Comparison of ENCODE assay signal across 8 cellular contexts in the genomic region with DNA sequence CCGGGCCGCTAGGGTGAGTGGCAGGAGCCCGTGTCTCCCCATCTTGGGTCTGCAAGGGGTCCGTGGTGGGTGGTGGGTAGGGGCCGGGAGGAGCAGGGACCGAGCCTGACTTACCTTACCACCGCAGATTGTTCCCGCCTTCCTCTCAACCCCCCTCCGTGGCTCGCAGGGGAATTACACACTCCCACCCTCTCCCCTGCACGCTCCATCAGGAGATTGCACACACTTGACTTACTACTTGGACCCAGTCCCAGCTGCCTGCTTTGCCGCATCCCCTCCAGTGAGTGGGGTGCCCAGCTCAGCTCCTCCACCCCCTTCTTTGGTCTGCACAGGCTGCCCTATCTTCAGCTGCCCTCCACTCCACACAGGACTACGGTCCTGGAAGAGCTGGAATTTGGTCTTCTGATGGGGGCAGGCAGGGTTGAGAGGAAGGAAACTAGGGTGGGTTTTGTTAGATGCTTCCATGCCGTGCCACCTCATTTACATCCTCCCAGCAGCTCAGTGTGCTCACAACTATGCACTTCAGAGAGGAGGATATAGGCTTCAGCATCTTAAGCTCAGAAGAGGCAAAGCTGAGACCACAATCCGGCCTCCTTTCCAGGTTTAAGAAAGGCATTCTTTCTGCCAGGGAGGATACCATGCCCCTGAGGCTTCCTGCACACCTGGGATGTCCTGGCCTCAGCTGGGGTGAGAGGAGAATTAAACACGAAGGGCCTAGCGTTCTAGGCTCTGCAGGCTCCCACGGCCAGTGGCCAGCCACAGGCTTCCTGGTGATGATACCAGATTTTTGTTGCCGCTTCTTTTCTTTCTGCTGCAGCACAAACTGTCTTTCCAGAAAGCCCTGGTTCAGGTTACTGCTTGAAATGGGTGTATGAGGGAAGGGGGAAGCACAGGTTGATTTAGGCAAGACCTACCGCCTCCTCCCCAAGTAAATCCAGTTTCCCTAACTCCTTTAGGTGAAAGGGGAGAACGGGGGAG. TPM values are rescaled to one million over a fixed set of nuclear protein-coding genes. Genes with fewer than 3 reads are reported as not detected.
DNase-seq lines count a peak whose midpoint lies in the region; ATAC-seq and TF ChIP-seq lines count a peak whose summit lies in the region.

No MANE protein-coding gene starts in this region.

- no peaks in the 10 kb centered on the region for H3K79me2 ChIP-seq in osteoblast (ENCODE audit: insufficient read depth, low read length)

- intact Hi-C loops in left cardiac atrium (cut with DNase I) = no loop called here

- H3K27me3 ChIP-seq in osteoblast (ENCODE audit: insufficient read depth, low read length) = peaks cover 8% of the 10 kb centered on the region

- H3K36me3 ChIP-seq in ES-I3 (ENCODE audit: insufficient read depth, low read length) = no peaks in the 10 kb centered on the region
- H3K36me3 ChIP-seq in osteoblast (ENCODE audit: insufficient read depth, low read length) = no peaks in the 10 kb centered on the region

- H3K9ac ChIP-seq in ES-I3 (ENCODE audit: low read depth, low read length) = peak overlapping the region; percentile 68; the same call in 1 of the 2 replicates

- peaks cover 15% of the 10 kb centered on the region for H3K4me1 ChIP-seq in ES-I3 (ENCODE audit: insufficient read depth, low read length)
- H3K4me1 ChIP-seq in osteoblast (ENCODE audit: insufficient read depth, low read length) = peaks cover 4% of the 10 kb centered on the region

- DNase-seq in NCI-H345 treated with DMSO at 0.1 percent for 48 hours (lab: John Stamatoyannopoulos, UW; ENCODE audit: unreplicated experiment) (peak; percentile 40), ecto neural progenitor cell (ENCODE audit: low spot score) (peak; percentile 58), osteoblast (ENCODE audit: insufficient read length, low spot score, missing footprints) (peak; percentile 90), left cardiac atrium (no peak)

- H3K4me3 ChIP-seq in osteoblast (ENCODE audit: insufficient read depth, low read length) = peak overlapping the region; percentile 33

- H3K4me2 ChIP-seq in osteoblast (ENCODE audit: insufficient read depth, low read length) = peak overlapping the region; percentile 38

- no peak overlapping the region for H2AFZ ChIP-seq in osteoblast (ENCODE audit: low read length)

- no peak overlapping the region for H3K27ac ChIP-seq in osteoblast (ENCODE audit: low read depth, low read length)

- no peak for ATAC-seq in GM21381 (IDR thresholded peaks at IDR 0.05; ENCODE audit: unreplicated experiment)
- no peak for ATAC-seq in GM18511 (IDR thresholded peaks at IDR 0.05; ENCODE audit: unreplicated experiment)
- ATAC-seq in GM21526 (IDR thresholded peaks at IDR 0.05; ENCODE audit: low FRiP score, unreplicated experiment) = no peak
- ATAC-seq in left cardiac atrium = no peak

- no peaks in the 10 kb centered on the region for H4K20me1 ChIP-seq in osteoblast (ENCODE audit: insufficient read depth, low read length)

- H3K9me3 ChIP-seq in ES-I3 (ENCODE audit: control insufficient read depth, insufficient read depth, low read length) (no peaks in the 10 kb centered on the region), osteoblast (ENCODE audit: low read depth, low read length) (no peaks in the 10 kb centered on the region)

- no peak for TF ChIP-seq CTCF in osteoblast (IDR thresholded peaks at IDR 0.05; ENCODE audit: extremely low read depth, low read depth, low read length)

RNA-seq across cellular contexts. Expression of a gene that starts 2.3 kb away (rescaled TPM):
- total RNA-seq in osteoblast (1.4 and 1.5 TPM in 2 replicates), left cardiac atrium (1 to 10 TPM; 8.7 to 8.8 TPM)
